In genomic region chr4:15912961-15913630, GRCh38 we compare ENCODE assay signal across 2 cellular contexts.
TF ChIP-seq lines count a peak whose summit lies in the region.

No MANE protein-coding gene starts in this region.

TF ChIP-seq in endothelial cell of umbilical vein, 7 proteins besides CTCF, POLR2A, EP300 and RAD21:
- no peak for TF ChIP-seq FOS (IDR thresholded peaks at IDR 0.05; ENCODE audit: borderline replicate concordance, insufficient read depth, low read length)
- TF ChIP-seq MAX (IDR thresholded peaks at IDR 0.05; ENCODE audit: insufficient read depth, insufficient read length) = no peak
- no peak for TF ChIP-seq JUN (IDR thresholded peaks at IDR 0.05; ENCODE audit: borderline replicate concordance, insufficient read depth, insufficient read length, low read depth)
- no peak for TF ChIP-seq GATA2 (IDR thresholded peaks at IDR 0.05; ENCODE audit: insufficient read depth, insufficient read length, low read depth, low read length)
- TF ChIP-seq MYC (IDR thresholded peaks at IDR 0.05; ENCODE audit: low read depth, low read length) = no peak
- no peak for TF ChIP-seq POLR2AphosphoS5 (IDR thresholded peaks at IDR 0.05; ENCODE audit: insufficient read depth, low read depth, low read length)
- no peak for TF ChIP-seq EZH2 (IDR thresholded peaks at IDR 0.05; ENCODE audit: borderline replicate concordance, low read depth, low read length, severe bottlenecking)

TF ChIP-seq in HEK293T, 16 proteins besides CTCF, POLR2A, EP300 and RAD21 (continued from another document):
- TF ChIP-seq FOXK2 (IDR thresholded peaks at IDR 0.05) = no peak
- TF ChIP-seq ZNF384 (IDR thresholded peaks at IDR 0.05) = no peak
- TF ChIP-seq ARNT (IDR thresholded peaks at IDR 0.05) = no peak
- no peak for TF ChIP-seq BHLHE40 (IDR thresholded peaks at IDR 0.05; ENCODE audit: borderline replicate concordance)
- no peak for TF ChIP-seq HDGF (IDR thresholded peaks at IDR 0.05; ENCODE audit: borderline replicate concordance)
- no peak for TF ChIP-seq TARDBP (IDR thresholded peaks at IDR 0.05)
- TF ChIP-seq PKNOX1 (IDR thresholded peaks at IDR 0.05) = no peak
- TF ChIP-seq NFRKB (IDR thresholded peaks at IDR 0.05) = no peak
- TF ChIP-seq ELF4 (IDR thresholded peaks at IDR 0.05) = no peak
- no peak for TF ChIP-seq SUZ12 (IDR thresholded peaks at IDR 0.05)
- TF ChIP-seq LEF1 (IDR thresholded peaks at IDR 0.05; ENCODE audit: borderline replicate concordance) = no peak
- TF ChIP-seq FOXA1 (IDR thresholded peaks at IDR 0.05) = no peak
- no peak for TF ChIP-seq FOXM1 (IDR thresholded peaks at IDR 0.05; ENCODE audit: borderline replicate concordance)
- no peak for TF ChIP-seq SP1 (IDR thresholded peaks at IDR 0.05)
- TF ChIP-seq L3MBTL2 (conservative IDR thresholded peaks at IDR 0.05) = no peak
TF ChIP-seq in HEK293T: peak in this region for 0.
